8 cellular contexts compared by ENCODE assay signal in the genomic region with DNA sequence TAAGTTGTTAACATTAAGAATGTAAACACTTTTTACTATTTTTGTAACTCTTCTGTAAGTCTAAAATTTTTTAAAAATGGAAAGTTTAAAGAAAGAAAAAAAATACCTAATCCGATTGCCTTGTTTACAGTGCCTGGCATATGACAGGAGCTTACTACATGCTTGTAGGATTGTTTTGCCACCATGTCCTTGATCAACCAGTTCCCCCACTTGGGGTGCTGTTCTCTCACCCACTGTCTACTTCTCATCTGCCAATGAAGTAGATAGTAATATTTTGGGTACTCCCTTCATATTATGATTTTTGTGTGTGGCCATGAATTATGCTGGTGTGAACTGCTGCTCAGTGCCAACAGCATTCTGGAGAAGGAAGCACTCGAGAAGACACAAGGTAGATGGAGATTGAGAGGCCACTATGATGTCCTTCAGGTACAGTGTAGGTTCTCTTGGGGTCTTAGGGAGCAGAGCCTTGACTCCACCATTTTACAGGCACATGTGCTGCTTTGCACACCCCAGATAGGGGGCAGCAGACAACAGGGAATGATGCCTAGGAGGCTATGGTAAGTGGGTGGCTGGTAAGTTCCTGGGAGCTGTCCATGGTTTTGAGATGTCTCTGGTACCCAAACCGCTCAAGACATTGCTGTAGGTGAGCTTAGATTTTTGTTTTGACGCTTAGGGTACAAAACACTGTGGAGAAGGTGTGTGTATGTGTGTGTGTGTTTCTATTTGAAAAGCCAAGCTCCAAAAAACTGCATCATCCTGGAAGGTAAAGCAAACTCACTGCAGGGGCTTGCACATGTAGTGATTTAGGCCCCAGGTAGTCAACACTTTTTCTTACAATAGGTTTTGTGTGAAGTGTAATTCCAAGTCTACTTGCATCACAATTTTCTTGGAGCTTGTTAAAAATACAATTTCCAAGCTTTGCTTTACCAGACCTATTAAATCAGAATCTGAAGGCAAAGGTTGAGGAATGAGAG.
A peak's percentile ranks its signal among the peaks of the same experiment; 100 is the strongest.
DNase-seq lines count a peak whose midpoint lies in the region; ATAC-seq and TF ChIP-seq lines count a peak whose summit lies in the region.

No MANE protein-coding gene starts in this region.

- H3K36me3 ChIP-seq in heart left ventricle (no peaks in the 10 kb centered on the region), MM.1S (replicated peaks; ENCODE audit: insufficient read depth, low read length) (no peaks in the 10 kb centered on the region), SK-N-MC (ENCODE audit: insufficient read depth, low read length) (no peaks in the 10 kb centered on the region)

- H3K27ac ChIP-seq in heart left ventricle (no peak overlapping the region), MM.1S (ENCODE audit: low read length) (no peak overlapping the region), SK-N-MC (no peak overlapping the region)

- TF ChIP-seq CTCF in heart left ventricle (IDR thresholded peaks at IDR 0.05) (peak in 11 of 12 donors; percentile 9 to 54 (median 32)), MM.1S (IDR thresholded peaks at IDR 0.05; ENCODE audit: low read length) (peak; percentile 96)

- H3K4me2 ChIP-seq in MM.1S (ENCODE audit: low read depth, low read length) = no peak overlapping the region

- ATAC-seq in heart left ventricle = peak in 3 of 4 donors; percentile 65 to 71 (median 68)
- ATAC-seq in Right ventricle myocardium superior (ENCODE audit: poor library complexity) = no peak
- ATAC-seq in GM19328 (IDR thresholded peaks at IDR 0.05; ENCODE audit: unreplicated experiment) = no peak
- ATAC-seq in HG03135 (IDR thresholded peaks at IDR 0.05; ENCODE audit: unreplicated experiment) = no peak

- no peaks in the 10 kb centered on the region for H3K79me2 ChIP-seq in MM.1S (ENCODE audit: low read length)

- no peak for TF ChIP-seq POLR2A in heart left ventricle (IDR thresholded peaks at IDR 0.05)

- H3K27me3 ChIP-seq in heart left ventricle (peaks cover 0 to 4% (median 0%) of the 10 kb centered on the region in 9 donors), MM.1S (replicated peaks; ENCODE audit: insufficient read depth, low read length) (no peaks in the 10 kb centered on the region)

- DNase-seq in heart left ventricle (peak in 2 of 5 donors; percentile 9 to 24), Right ventricle myocardium superior (no peak), MM.1S (peak; percentile 90), SK-N-MC (ENCODE audit: low read depth, low spot score) (peak; percentile 64), glomerular visceral epithelial cell (ENCODE audit: extremely low spot score) (peak; percentile 69)
- DNase-seq in stimulated activated CD8-positive, alpha-beta memory T cell treated with anti-CD3 and anti-CD28 coated beads, Interleukin-4, amount 100 ng/mL, for 48 hours = peak; percentile 40

- H3K9ac ChIP-seq in MM.1S (ENCODE audit: low read length) (no peak overlapping the region), SK-N-MC (ENCODE audit: insufficient read length) (no peak overlapping the region)

- no peaks in the 10 kb centered on the region for H3K4me1 ChIP-seq in heart left ventricle
- peaks cover 9% of the 10 kb centered on the region for H3K4me1 ChIP-seq in MM.1S (ENCODE audit: low read length)

- no peak overlapping the region for H2AFZ ChIP-seq in MM.1S (ENCODE audit: low read length)

- 25 to 28% (median 27%) methylated on average over 4 of the region's 4 CpGs for WGBS in heart left ventricle, 4 donors

- H4K20me1 ChIP-seq in MM.1S (ENCODE audit: insufficient read depth, low read length) = no peaks in the 10 kb centered on the region

- intact Hi-C loops in heart left ventricle (cut with DNase I) = loop anchor here in 8 of 10 donors (2.0 to 10.0 kb wide), 5 partner anchors 608 to 740 kb away; no protein-coding TSS in a partner anchor
- intact Hi-C loops in Right ventricle myocardium superior (cut with DNase I) = no loop called here

- H3K9me2 ChIP-seq in MM.1S (replicated peaks; ENCODE audit: insufficient read depth, low read length) = no peaks in the 10 kb centered on the region

- no peak overlapping the region for H3K4me3 ChIP-seq in heart left ventricle
- no peak overlapping the region for H3K4me3 ChIP-seq in MM.1S (ENCODE audit: low read length)
- H3K4me3 ChIP-seq in SK-N-MC = no peak overlapping the region

- peaks cover 11% of the 10 kb centered on the region for H3F3A ChIP-seq in MM.1S (ENCODE audit: insufficient read depth, low read length)

- no peaks in the 10 kb centered on the region for H3K9me3 ChIP-seq in heart left ventricle
- no peaks in the 10 kb centered on the region for H3K9me3 ChIP-seq in MM.1S (replicated peaks; ENCODE audit: insufficient read depth, low read length)
- H3K9me3 ChIP-seq in SK-N-MC (ENCODE audit: low read depth, low read length) = no peaks in the 10 kb centered on the region

Comparison
In these comparisons a context has a peak if more than half of its experiments do, and no peak if none do; other contexts are left out.
1. ATAC-seq: peak in heart left ventricle (3 of 4); none in Right ventricle myocardium superior (single experiment), GM19328 (single experiment) and HG03135 (single experiment).